ENCODE assay signal across 1 cellular context in the genomic region with DNA sequence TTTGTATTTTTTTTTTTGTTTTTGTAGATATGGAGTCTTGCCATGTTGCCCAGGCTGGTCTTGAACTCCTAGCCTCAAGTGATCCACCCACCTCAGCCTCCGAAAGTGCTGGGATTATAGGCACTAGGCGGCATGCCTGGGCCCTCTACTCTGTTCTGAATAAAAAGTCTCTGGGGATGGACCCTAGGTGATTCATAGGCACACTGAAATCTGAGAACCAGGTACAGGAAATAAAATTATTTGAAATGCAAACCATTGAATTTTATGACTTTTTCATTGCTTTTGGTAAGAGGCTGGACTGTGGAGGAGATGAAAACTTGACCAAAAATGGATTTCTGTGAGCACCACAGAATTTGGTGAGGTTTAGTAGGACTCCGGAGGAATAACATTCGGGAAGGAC.
TF ChIP-seq lines count a peak whose summit lies in the region.

No MANE protein-coding gene starts in this region.

TF ChIP-seq in GM23338, 12 proteins besides CTCF, POLR2A, EP300 and RAD21 (continued from another document):
- TF ChIP-seq, protein P1, sequence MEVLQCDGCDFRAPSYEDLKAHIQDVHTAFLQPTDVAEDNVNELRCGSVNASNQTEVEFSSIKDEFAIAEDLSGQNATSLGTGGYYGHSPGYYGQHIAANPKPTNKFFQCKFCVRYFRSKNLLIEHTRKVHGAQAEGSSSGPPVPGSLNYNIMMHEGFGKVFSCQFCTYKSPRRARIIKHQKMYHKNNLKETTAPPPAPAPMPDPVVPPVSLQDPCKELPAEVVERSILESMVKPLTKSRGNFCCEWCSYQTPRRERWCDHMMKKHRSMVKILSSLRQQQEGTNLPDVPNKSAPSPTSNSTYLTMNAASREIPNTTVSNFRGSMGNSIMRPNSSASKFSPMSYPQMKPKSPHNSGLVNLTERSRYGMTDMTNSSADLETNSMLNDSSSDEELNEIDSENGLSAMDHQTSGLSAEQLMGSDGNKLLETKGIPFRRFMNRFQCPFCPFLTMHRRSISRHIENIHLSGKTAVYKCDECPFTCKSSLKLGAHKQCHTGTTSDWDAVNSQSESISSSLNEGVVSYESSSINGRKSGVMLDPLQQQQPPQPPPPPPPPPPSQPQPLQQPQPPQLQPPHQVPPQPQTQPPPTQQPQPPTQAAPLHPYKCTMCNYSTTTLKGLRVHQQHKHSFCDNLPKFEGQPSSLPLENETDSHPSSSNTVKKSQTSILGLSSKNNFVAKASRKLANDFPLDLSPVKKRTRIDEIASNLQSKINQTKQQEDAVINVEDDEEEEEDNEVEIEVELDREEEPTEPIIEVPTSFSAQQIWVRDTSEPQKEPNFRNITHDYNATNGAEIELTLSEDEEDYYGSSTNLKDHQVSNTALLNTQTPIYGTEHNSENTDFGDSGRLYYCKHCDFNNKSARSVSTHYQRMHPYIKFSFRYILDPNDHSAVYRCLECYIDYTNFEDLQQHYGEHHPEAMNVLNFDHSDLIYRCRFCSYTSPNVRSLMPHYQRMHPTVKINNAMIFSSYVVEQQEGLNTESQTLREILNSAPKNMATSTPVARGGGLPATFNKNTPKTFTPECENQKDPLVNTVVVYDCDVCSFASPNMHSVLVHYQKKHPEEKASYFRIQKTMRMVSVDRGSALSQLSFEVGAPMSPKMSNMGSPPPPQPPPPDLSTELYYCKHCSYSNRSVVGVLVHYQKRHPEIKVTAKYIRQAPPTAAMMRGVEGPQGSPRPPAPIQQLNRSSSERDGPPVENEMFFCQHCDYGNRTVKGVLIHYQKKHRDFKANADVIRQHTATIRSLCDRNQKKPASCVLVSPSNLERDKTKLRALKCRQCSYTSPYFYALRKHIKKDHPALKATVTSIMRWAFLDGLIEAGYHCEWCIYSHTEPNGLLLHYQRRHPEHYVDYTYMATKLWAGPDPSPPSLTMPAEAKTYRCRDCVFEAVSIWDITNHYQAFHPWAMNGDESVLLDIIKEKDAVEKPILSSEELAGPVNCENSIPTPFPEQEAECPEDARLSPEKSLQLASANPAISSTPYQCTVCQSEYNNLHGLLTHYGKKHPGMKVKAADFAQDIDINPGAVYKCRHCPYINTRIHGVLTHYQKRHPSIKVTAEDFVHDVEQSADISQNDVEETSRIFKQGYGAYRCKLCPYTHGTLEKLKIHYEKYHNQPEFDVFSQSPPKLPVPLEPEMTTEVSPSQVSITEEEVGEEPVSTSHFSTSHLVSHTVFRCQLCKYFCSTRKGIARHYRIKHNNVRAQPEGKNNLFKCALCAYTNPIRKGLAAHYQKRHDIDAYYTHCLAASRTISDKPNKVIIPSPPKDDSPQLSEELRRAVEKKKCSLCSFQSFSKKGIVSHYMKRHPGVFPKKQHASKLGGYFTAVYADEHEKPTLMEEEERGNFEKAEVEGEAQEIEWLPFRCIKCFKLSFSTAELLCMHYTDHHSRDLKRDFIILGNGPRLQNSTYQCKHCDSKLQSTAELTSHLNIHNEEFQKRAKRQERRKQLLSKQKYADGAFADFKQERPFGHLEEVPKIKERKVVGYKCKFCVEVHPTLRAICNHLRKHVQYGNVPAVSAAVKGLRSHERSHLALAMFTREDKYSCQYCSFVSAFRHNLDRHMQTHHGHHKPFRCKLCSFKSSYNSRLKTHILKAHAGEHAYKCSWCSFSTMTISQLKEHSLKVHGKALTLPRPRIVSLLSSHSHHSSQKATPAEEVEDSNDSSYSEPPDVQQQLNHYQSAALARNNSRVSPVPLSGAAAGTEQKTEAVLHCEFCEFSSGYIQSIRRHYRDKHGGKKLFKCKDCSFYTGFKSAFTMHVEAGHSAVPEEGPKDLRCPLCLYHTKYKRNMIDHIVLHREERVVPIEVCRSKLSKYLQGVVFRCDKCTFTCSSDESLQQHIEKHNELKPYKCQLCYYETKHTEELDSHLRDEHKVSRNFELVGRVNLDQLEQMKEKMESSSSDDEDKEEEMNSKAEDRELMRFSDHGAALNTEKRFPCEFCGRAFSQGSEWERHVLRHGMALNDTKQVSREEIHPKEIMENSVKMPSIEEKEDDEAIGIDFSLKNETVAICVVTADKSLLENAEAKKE (CRISPR knock-in tag; IDR thresholded peaks at IDR 0.05), result no peak
TF ChIP-seq in GM23338: peak in this region for 0.
